ENCODE assay signal across 17 cellular contexts in genomic region chr19:10712754-10713153, GRCh38. TPM values are rescaled to one million over a fixed set of nuclear protein-coding genes. Genes with fewer than 3 reads are reported as not detected.
DNase-seq lines count a peak whose midpoint lies in the region; ATAC-seq, FAIRE-seq and TF ChIP-seq lines count a peak whose summit lies in the region.
"Had no signal": no experiment of that assay in that cellular context is flagged by ENCODE, and none has a peak within 500 bp of the region (broad histone marks: within the 10 kb centered on the region; RNA-seq: fewer than 3 reads in every experiment).

No MANE protein-coding gene starts in this region.

- H3K27me3 ChIP-seq in BLaER1 treated with 17β-estradiol and CSF1 and Interleukin-3, amounts not matched to agents 10 nM and 100 nM = no peaks in the 10 kb centered on the region
- H3K27me3 ChIP-seq in H1 (replicated peaks in 1 of 4; ENCODE audit: control insufficient read depth in 3 of 4, extremely low read depth in 1 of 4, insufficient read depth in 3 of 4, low read length in 3 of 4) (no peaks in the 10 kb centered on the region), rectal smooth muscle tissue (ENCODE audit: control insufficient read depth, insufficient read depth, low read length) (no peaks in the 10 kb centered on the region)

- TF ChIP-seq RAD21 in H1 (IDR thresholded peaks at IDR 0.05 in 1 of 2, conservative IDR thresholded peaks at IDR 0.05 in 1 of 2; ENCODE audit: low read depth in 2 of 2, low read length in 2 of 2) = no peak

- POLR2A ChIA-PET in H1 (lab: Charles Lee; ENCODE audit: partially characterized antibody) = interaction anchor here (0.9 to 55.9 kb wide), 2 partner anchors 44 to 176 kb away, joined by 3 to 1874 read pairs; partner anchors contain the start of gene ILF3

- H3K9me3 ChIP-seq in BLaER1 treated with 17β-estradiol and CSF1 and Interleukin-3, amounts not matched to agents 10 nM and 100 nM (replicated peaks in 1 of 11) = no peaks in the 10 kb centered on the region
- H3K9me3 ChIP-seq in H1 (ENCODE audit: insufficient read depth in 2 of 2, low read depth in 1 of 2, low read length in 1 of 2) = no peaks in the 10 kb centered on the region

- H3K9ac ChIP-seq in BLaER1 treated with 17β-estradiol and CSF1 and Interleukin-3, amounts not matched to agents 10 nM and 100 nM = peak overlapping the region in 2 of 11 experiments; percentile 18; a peak in 1 of 22 replicates
- H3K9ac ChIP-seq in H1 (replicated peaks in 1 of 4; ENCODE audit: extremely low read depth in 1 of 4, low read depth in 3 of 4, low read length in 3 of 4) (no peak overlapping the region), rectal smooth muscle tissue (ENCODE audit: low read length) (no peak overlapping the region)

- H2AFZ ChIP-seq in H1 (ENCODE audit: low read length) = no peak overlapping the region

- H3K79me2 ChIP-seq in H1 (ENCODE audit: control insufficient read depth in 1 of 2, insufficient read depth in 2 of 2, low read length in 2 of 2) = no peaks in the 10 kb centered on the region

- peak overlapping the region in 2 of 11 experiments; percentile 14 to 17; a peak in 2 of 22 replicates for H3K27ac ChIP-seq in BLaER1 treated with 17β-estradiol and CSF1 and Interleukin-3, amounts not matched to agents 10 nM and 100 nM
- H3K27ac ChIP-seq in H1 (ENCODE audit: low read depth, low read length) (no peak overlapping the region), rectal smooth muscle tissue (ENCODE audit: low read depth, low read length) (no peak overlapping the region)
- H3K27ac ChIP-seq: SK-N-MC had no signal

- H4K5ac ChIP-seq in H1 (ENCODE audit: insufficient read length, low read depth, low read length) = no peak overlapping the region

- no peak for TF ChIP-seq EP300 in H1 (IDR thresholded peaks at IDR 0.05; ENCODE audit: borderline replicate concordance in 1 of 2, low read depth in 2 of 2, low read length in 2 of 2)

- no peak for FAIRE-seq in H1 (lab: Jason Lieb, UNC)
- FAIRE-seq: H54 had no signal

- DNase-seq in NCI-H510A treated with DMSO at 0.1 percent for 48 hours (lab: John Stamatoyannopoulos, UW) = peak; percentile 23
- DNase-seq in H1 (ENCODE audit: low read depth in 1 of 2, low spot score in 2 of 2) = no peak
- no peak for DNase-seq in activated T-cell treated with anti-CD3 and anti-CD28 coated beads for 4 hours
- DNase-seq in NCI-H1417 (lab: John Stamatoyannopoulos, UW) = no peak
- DNase-seq: AML-193; DMS 273 treated with DMSO at 0.1 percent for 48 hours; EL; Kasumi-1; NCI-H2029 treated with DMSO at 0.1 percent for 48 hours; NK-92 treated with Interleukin-12 subunit alpha and Interleukin-12 subunit beta, amount 100 ng/mL, for 24 hours; OCI-M1 had no signal

- peak overlapping the region in 9 of 11 experiments; percentile 37 to 61 (median 48); a peak in 13 of 22 replicates for H3K4me2 ChIP-seq in BLaER1 treated with 17β-estradiol and CSF1 and Interleukin-3, amounts not matched to agents 10 nM and 100 nM
- no peak overlapping the region for H3K4me2 ChIP-seq in H1 (ENCODE audit: insufficient read depth in 1 of 2, low read depth in 2 of 2, low read length in 2 of 2)

- H2BK15ac ChIP-seq in H1 (ENCODE audit: low read length) = no peak overlapping the region

- no peak overlapping the region for H3K56ac ChIP-seq in H1 (replicated peaks; ENCODE audit: insufficient read length, low read depth, low read length)

- no peak overlapping the region for H2AK5ac ChIP-seq in H1 (ENCODE audit: low read depth, low read length)

- no peak overlapping the region for H3K4ac ChIP-seq in H1 (replicated peaks; ENCODE audit: insufficient read length, low read depth, low read length)

- ATAC-seq in GM19324 (IDR thresholded peaks at IDR 0.05; ENCODE audit: low FRiP score, unreplicated experiment) = no peak
- ATAC-seq: CD8-positive, alpha-beta T cell had no signal

- 96% methylated on average over 22 of the region's 23 CpGs; no CpG with 5 or more reads in 1 of the 2 experiments for WGBS in H1 (ENCODE audit: extremely low coverage in 1 of 2, insufficient coverage in 1 of 2, insufficient read length in 1 of 2, insufficient replicate concordance in 2 of 2, low coverage in 1 of 2, low lambda C conversion rate in 2 of 2, missing lambda C conversion rate in 1 of 2), 2 experiments

- CTCF ChIA-PET in H1 (lab: Charles Lee; ENCODE audit: partially characterized antibody) = interaction anchor here (1.0 to 2.6 kb wide), 2 partner anchors 13 to 57 kb away, joined by 3 to 10 read pairs; no protein-coding TSS in a partner anchor

- H2BK12ac ChIP-seq in H1 (ENCODE audit: low read depth, low read length) = no peak overlapping the region

- H2BK120ac ChIP-seq in H1 (replicated peaks; ENCODE audit: low read depth, low read length) = no peak overlapping the region

- peak overlapping the region; percentile 24; the same call in 1 of the 2 replicates for H2BK5ac ChIP-seq in H1 (ENCODE audit: low read depth, low read length)

- H3K18ac ChIP-seq in H1 (ENCODE audit: extremely low read depth, low read length) = no peak overlapping the region

- H3K79me1 ChIP-seq in H1 (ENCODE audit: low read depth, low read length) = no peaks in the 10 kb centered on the region

- H3K23me2 ChIP-seq in H1 (ENCODE audit: low read depth, low read length) = no peaks in the 10 kb centered on the region

- H3K14ac ChIP-seq in H1 (ENCODE audit: insufficient read length) = no peak overlapping the region

- no peak for TF ChIP-seq POLR2A in H1 (IDR thresholded peaks at IDR 0.05; ENCODE audit: control extremely low read depth in 1 of 2, low read depth in 2 of 2, low read length in 2 of 2)

- no peaks in the 10 kb centered on the region for H4K20me1 ChIP-seq in BLaER1 treated with 17β-estradiol and CSF1 and Interleukin-3, amounts not matched to agents 10 nM and 100 nM
- no peaks in the 10 kb centered on the region for H4K20me1 ChIP-seq in H1 (replicated peaks in 1 of 2; ENCODE audit: control insufficient read depth in 1 of 2, insufficient read depth in 2 of 2, low read length in 2 of 2)

- peaks cover 14 to 41% (median 30%) of the 10 kb centered on the region in 10 experiments for H3K4me1 ChIP-seq in BLaER1 treated with 17β-estradiol and CSF1 and Interleukin-3, amounts not matched to agents 10 nM and 100 nM
- H3K4me1 ChIP-seq in H1 (replicated peaks in 1 of 4; ENCODE audit: control insufficient read depth in 3 of 4, insufficient read depth in 4 of 4, low read length in 3 of 4) (no peaks in the 10 kb centered on the region), rectal smooth muscle tissue (ENCODE audit: control insufficient read depth, insufficient read depth, low read length) (no peaks in the 10 kb centered on the region)

- H3K36me3 ChIP-seq in BLaER1 treated with 17β-estradiol and CSF1 and Interleukin-3, amounts not matched to agents 10 nM and 100 nM = peaks cover 0 to 48% (median 30%) of the 10 kb centered on the region in 11 experiments; a peak in 15 of 22 replicates
- H3K36me3 ChIP-seq in H1 (ENCODE audit: control insufficient read depth in 2 of 4, insufficient read depth in 4 of 4, low read length in 3 of 4) = peaks cover 0 to 11% (median 2%) of the 10 kb centered on the region in 4 experiments; a peak in 3 of 8 replicates
- peaks cover 3% of the 10 kb centered on the region for H3K36me3 ChIP-seq in rectal smooth muscle tissue (ENCODE audit: control insufficient read depth, insufficient read depth, low read length)

- TF ChIP-seq CTCF in H1 (IDR thresholded peaks at IDR 0.05; ENCODE audit: control extremely low read depth in 1 of 3, insufficient read depth in 1 of 3, low read depth in 1 of 3, low read length in 3 of 3) = no peak

- no peak overlapping the region for H4K8ac ChIP-seq in H1 (ENCODE audit: extremely low read depth, insufficient read depth, low read length)

- no peak overlapping the region for H3K4me3 ChIP-seq in BLaER1 treated with 17β-estradiol and CSF1 and Interleukin-3, amounts not matched to agents 10 nM and 100 nM
- no peak overlapping the region for H3K4me3 ChIP-seq in H1 (ENCODE audit: extremely low read depth in 1 of 4, insufficient read depth in 2 of 4, low read depth in 3 of 4, low read length in 4 of 4)
- peak overlapping the region; percentile 48 for H3K4me3 ChIP-seq in rectal smooth muscle tissue (ENCODE audit: low read length)
- H3K4me3 ChIP-seq: SK-N-MC had no signal

- H4K91ac ChIP-seq in H1 (replicated peaks; ENCODE audit: insufficient read length, low read length) = no peak overlapping the region

- no peak overlapping the region for H2BK20ac ChIP-seq in H1 (ENCODE audit: low read length)

- no peak overlapping the region for H3K23ac ChIP-seq in H1 (ENCODE audit: insufficient read length)

TF ChIP-seq in H1, 55 proteins besides CTCF, POLR2A, EP300 and RAD21 (continues in another document):
- TF ChIP-seq CBX5 (IDR thresholded peaks at IDR 0.05; ENCODE audit: low read depth, low read length) = no peak

RNA-seq across cellular contexts. Expression of gene DNM2, which starts 5.1 kb away (rescaled TPM):
- total RNA-seq in H1 (2021; fragmentation: NEBNext Ultra II Directional; extraction: Animal tissue kit (Norgen Biotek cat#: 25700)) = 120 TPM in 2 replicates
- polyA plus RNA-seq in H1 (2011; rRNA removed) = 61.9 and 83.4 TPM in 2 replicates
- polyA plus RNA-seq in H1 (2011; cell fraction: cytosol; rRNA removed) = 67.2 TPM
- 179 TPM for polyA plus RNA-seq in H1 (2011; cell fraction: nucleus; rRNA removed)
- 78.8 to 103 TPM (median 98.1 TPM) in 4 replicates for polyA plus RNA-seq in H1 (2012, experiment 1 of 2)
- polyA plus RNA-seq in H1 (2012, experiment 2 of 2) = 90.9 TPM
- 65.5 TPM for polyA plus RNA-seq in H1 (2013, experiment 1 of 2)
- polyA plus RNA-seq in H1 (2013, experiment 2 of 2) = 58.4 TPM
- polyA minus RNA-seq in H1 (2011; rRNA and poly(A)+ RNA removed) = 131 and 151 TPM in 2 replicates
- polyA minus RNA-seq in H1 (2011; cell fraction: cytosol; rRNA and poly(A)+ RNA removed) = 66.2 TPM
- polyA minus RNA-seq in H1 (2011; cell fraction: nucleus; rRNA and poly(A)+ RNA removed) = 116 TPM

RNA-seq across cellular contexts. Expression of gene QTRT1, which starts 11.5 kb away (rescaled TPM):
- total RNA-seq in H1 (2021; fragmentation: NEBNext Ultra II Directional; extraction: Animal tissue kit (Norgen Biotek cat#: 25700)) = 61.1 and 61.6 TPM in 2 replicates
- 94.2 and 126 TPM in 2 replicates for polyA plus RNA-seq in H1 (2011; rRNA removed)
- 106 TPM for polyA plus RNA-seq in H1 (2011; cell fraction: cytosol; rRNA removed)
- 245 TPM for polyA plus RNA-seq in H1 (2011; cell fraction: nucleus; rRNA removed)
- polyA plus RNA-seq in H1 (2012, experiment 1 of 2) = 59.3 to 105 TPM (median 99.7 TPM) in 4 replicates
- polyA plus RNA-seq in H1 (2012, experiment 2 of 2) = 74.3 TPM
- 33.7 TPM for polyA plus RNA-seq in H1 (2013, experiment 1 of 2)
- 31.1 TPM for polyA plus RNA-seq in H1 (2013, experiment 2 of 2)
- polyA minus RNA-seq in H1 (2011; rRNA and poly(A)+ RNA removed) = 24.7 and 28.9 TPM in 2 replicates
- polyA minus RNA-seq in H1 (2011; cell fraction: cytosol; rRNA and poly(A)+ RNA removed) = 20.5 TPM
- polyA minus RNA-seq in H1 (2011; cell fraction: nucleus; rRNA and poly(A)+ RNA removed) = 38.8 TPM

RNA-seq across cellular contexts. Expression of gene ILF3, which starts 58.6 kb away (rescaled TPM):
- 675 and 695 TPM in 2 replicates for total RNA-seq in H1 (2021; fragmentation: NEBNext Ultra II Directional; extraction: Animal tissue kit (Norgen Biotek cat#: 25700))
- polyA plus RNA-seq in H1 (2011; rRNA removed) = 291 and 412 TPM in 2 replicates
- polyA plus RNA-seq in H1 (2011; cell fraction: cytosol; rRNA removed) = 422 TPM
- polyA plus RNA-seq in H1 (2011; cell fraction: nucleus; rRNA removed) = 936 TPM
- polyA plus RNA-seq in H1 (2012, experiment 1 of 2) = 420 to 558 TPM (median 549 TPM) in 4 replicates
- 262 TPM for polyA plus RNA-seq in H1 (2012, experiment 2 of 2)
- polyA plus RNA-seq in H1 (2013, experiment 1 of 2) = 360 TPM
- 337 TPM for polyA plus RNA-seq in H1 (2013, experiment 2 of 2)
- 399 and 421 TPM in 2 replicates for polyA minus RNA-seq in H1 (2011; rRNA and poly(A)+ RNA removed)
- 267 TPM for polyA minus RNA-seq in H1 (2011; cell fraction: cytosol; rRNA and poly(A)+ RNA removed)
- 311 TPM for polyA minus RNA-seq in H1 (2011; cell fraction: nucleus; rRNA and poly(A)+ RNA removed)

Comparison
In these comparisons a context has a peak if more than half of its experiments do, and no peak if none do; other contexts are left out.
1. H3K4me2 ChIP-seq: peak in BLaER1 treated with 17β-estradiol and CSF1 and Interleukin-3, amounts not matched to agents 10 nM and 100 nM (9 of 11); none in H1 (0 of 2).